Comparison of ENCODE assay signal across 9 cellular contexts in the genomic region with DNA sequence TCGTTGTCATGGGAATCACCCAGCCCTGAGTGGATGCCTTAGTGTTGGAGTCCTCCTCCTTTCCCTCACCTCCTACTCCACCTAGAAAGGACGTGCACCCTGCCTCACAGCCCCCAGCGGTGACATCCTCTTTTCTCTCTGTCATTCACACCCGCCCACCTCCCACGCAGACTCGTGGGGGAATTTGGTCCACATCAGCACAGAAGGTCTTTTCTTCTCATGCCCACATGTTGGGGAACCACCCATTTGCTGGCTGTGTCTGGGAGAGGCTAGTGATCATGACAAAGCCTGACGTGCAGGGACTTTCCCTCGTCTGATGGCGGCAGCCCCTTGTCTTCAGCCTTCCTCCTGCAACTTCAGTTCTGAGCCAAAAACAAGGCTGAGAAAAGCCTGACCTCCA.
DNase-seq lines count a peak whose midpoint lies in the region; ATAC-seq, FAIRE-seq and TF ChIP-seq lines count a peak whose summit lies in the region.
"Had no signal": no experiment of that assay in that cellular context is flagged by ENCODE, and none has a peak within 500 bp of the region (broad histone marks: within the 10 kb centered on the region; RNA-seq: fewer than 3 reads in every experiment).

No MANE protein-coding gene starts in this region.

- H3K9me3 ChIP-seq in left ventricle myocardium inferior (replicated peaks), result no peaks in the 10 kb centered on the region

- peak; percentile 73 for ATAC-seq in GM21717 (IDR thresholded peaks at IDR 0.05; ENCODE audit: unreplicated experiment)

- DNase-seq in Daoy (ENCODE audit: low read depth) (peak; percentile 83), T-helper 1 cell (peak in 4 of 5 donors; percentile 6 to 47 (median 34)), bronchial epithelial cell (ENCODE audit: low read depth) (peak; percentile 54), left ventricle myocardium inferior (no peak), cortex of kidney (lab: John Stamatoyannopoulos, UW) (no peak), RKO (ENCODE audit: low spot score) (no peak)
- DNase-seq in stimulated activated naive CD4-positive, alpha-beta T cell (lab: John Stamatoyannopoulos, UW), result peak; percentile 3 to 50 (median 19)
- DNase-seq: DND-41 had no signal

- H3K36me3 ChIP-seq in bronchial epithelial cell (ENCODE audit: control insufficient read depth, insufficient read depth, low read length) (no peaks in the 10 kb centered on the region), left ventricle myocardium inferior (no peaks in the 10 kb centered on the region)

- H3K4me1 ChIP-seq in left ventricle myocardium inferior, result peaks cover 5% of the 10 kb centered on the region

- no peaks in the 10 kb centered on the region for H3K27me3 ChIP-seq in bronchial epithelial cell (ENCODE audit: control insufficient read depth, insufficient read depth, low read length)
- no peaks in the 10 kb centered on the region for H3K27me3 ChIP-seq in left ventricle myocardium inferior (ENCODE audit: low read depth)

- H3K27ac ChIP-seq in left ventricle myocardium inferior (replicated peaks), result no peak overlapping the region

- H3K4me3 ChIP-seq in bronchial epithelial cell (ENCODE audit: low read depth, low read length) (no peak overlapping the region), left ventricle myocardium inferior (no peak overlapping the region)

- FAIRE-seq in bronchial epithelial cell (lab: Jason Lieb, UNC), result no peak

- TF ChIP-seq CTCF in bronchial epithelial cell (IDR thresholded peaks at IDR 0.05; ENCODE audit: insufficient read depth, low read length, severe bottlenecking) (no peak), left ventricle myocardium inferior (IDR thresholded peaks at IDR 0.05; ENCODE audit: borderline replicate concordance) (no peak)

- intact Hi-C loops in left ventricle myocardium inferior (cut with micrococcal nuclease), result no loop called here

Comparison
In these comparisons a context has a peak if more than half of its experiments do, and no peak if none do; other contexts are left out.
1. DNase-seq: peak in Daoy (single experiment), T-helper 1 cell (4 of 5), bronchial epithelial cell (single experiment) and stimulated activated naive CD4-positive, alpha-beta T cell (6 of 6); none in left ventricle myocardium inferior (single experiment), cortex of kidney (single experiment) and RKO (single experiment).